ENCODE assay signal across 11 cellular contexts in the genomic region with DNA sequence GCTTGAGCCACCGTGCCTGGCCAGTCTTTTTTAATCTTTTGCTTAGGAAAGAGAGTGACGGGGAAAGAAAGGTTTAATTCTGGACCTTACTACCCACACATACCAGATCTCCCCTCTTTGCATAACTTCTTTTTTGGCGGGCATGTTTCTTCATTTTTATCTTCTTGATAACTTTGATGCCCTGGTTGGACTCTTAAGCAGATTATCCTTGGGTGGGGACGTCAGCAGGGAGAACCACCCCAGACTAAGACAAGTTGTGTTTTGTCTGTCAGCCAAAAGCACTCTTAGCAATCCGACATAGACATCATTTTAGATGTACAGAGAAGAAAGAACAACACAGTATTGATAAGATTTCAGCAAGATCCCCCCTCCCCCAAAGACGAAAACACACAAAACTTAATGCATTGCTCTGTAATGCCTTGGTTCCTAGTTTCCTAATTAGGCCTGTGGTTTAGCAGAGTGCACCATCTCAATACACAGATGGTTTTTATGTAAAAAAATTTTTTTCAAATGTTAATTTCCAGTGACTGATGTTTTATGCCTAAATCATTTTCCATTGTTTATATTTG.
A peak's percentile ranks its signal among the peaks of the same experiment; 100 is the strongest.
DNase-seq lines count a peak whose midpoint lies in the region; ATAC-seq and TF ChIP-seq lines count a peak whose summit lies in the region.
"Had no signal": no experiment of that assay in that cellular context is flagged by ENCODE, and none has a peak within 500 bp of the region (broad histone marks: within the 10 kb centered on the region; RNA-seq: fewer than 3 reads in every experiment).

No MANE protein-coding gene starts in this region.

- H3K27ac Mint-ChIP-seq in nephron (peak overlapping the region; percentile 96 to 97 (median 96)), glutamatergic neuron (ENCODE audit: unreplicated experiment) (no peak overlapping the region)

- DNase-seq in glomerular visceral epithelial cell (ENCODE audit: extremely low spot score) (no peak), glutamatergic neuron (no peak), NCI-H1048 (lab: John Stamatoyannopoulos, UW) (no peak), dedifferentiated amniotic fluid mesenchymal stem cell (ENCODE audit: extremely low spot score) (no peak)
- DNase-seq: EL, NCI-H1436 treated with DMSO at 0.1 percent for 48 hours had no signal

- H3K79me2 ChIP-seq in SU-DHL-6 (ENCODE audit: insufficient read depth, low read length), result peaks cover 47% of the 10 kb centered on the region

- peak overlapping the region; percentile 99 for H3K27ac ChIP-seq in SU-DHL-6 (ENCODE audit: low read depth, low read length)

- peak overlapping the region; percentile 75 for H3K9ac ChIP-seq in SU-DHL-6 (ENCODE audit: low read length)

- no peaks in the 10 kb centered on the region for H3K27me3 ChIP-seq in SU-DHL-6 (ENCODE audit: low read length)

- H4K20me1 ChIP-seq in SU-DHL-6 (ENCODE audit: low read depth, low read length), result no peaks in the 10 kb centered on the region

- H3K9me2 ChIP-seq in SU-DHL-6 (replicated peaks; ENCODE audit: insufficient read depth, low read length), result no peaks in the 10 kb centered on the region

- H3K4me3 ChIP-seq in SU-DHL-6 (ENCODE audit: insufficient read depth, low read length, poor library complexity, severe bottlenecking), result peak overlapping the region; percentile 29

- H3K36me3 Mint-ChIP-seq in nephron (ENCODE audit: low read depth) (peaks cover 11% of the 10 kb centered on the region), glutamatergic neuron (ENCODE audit: unreplicated experiment) (peaks cover 5% of the 10 kb centered on the region)

- H2AFZ ChIP-seq in SU-DHL-6 (ENCODE audit: low read depth, low read length, severe bottlenecking), result no peak overlapping the region

- no peaks in the 10 kb centered on the region for H3K9me3 ChIP-seq in SU-DHL-6 (ENCODE audit: insufficient read depth, low read length)

- H3K4me3 Mint-ChIP-seq in nephron, result no peak overlapping the region
- no peak overlapping the region for H3K4me3 Mint-ChIP-seq in glutamatergic neuron (ENCODE audit: unreplicated experiment)

- TF ChIP-seq CTCF in SU-DHL-6 (IDR thresholded peaks at IDR 0.05; ENCODE audit: insufficient read depth, low read length, poor library complexity, severe bottlenecking) (no peak), nephron (IDR thresholded peaks at IDR 0.05; ENCODE audit: unreplicated experiment in 3 of 3) (no peak), glutamatergic neuron (IDR thresholded peaks at IDR 0.05; ENCODE audit: partially characterized antibody, unreplicated experiment) (no peak)

- ATAC-seq in GM18511 (IDR thresholded peaks at IDR 0.05; ENCODE audit: unreplicated experiment) (peak; percentile 34), GM21723 (IDR thresholded peaks at IDR 0.05; ENCODE audit: unreplicated experiment) (peak; percentile 36)
- ATAC-seq: activated naive CD4-positive, alpha-beta T cell treated with anti-CD3 and anti-CD28 coated beads, Interleukin-2, amount 50 U/mL, for 72 hours had no signal

- H3K4me1 Mint-ChIP-seq in nephron (peaks cover 25% of the 10 kb centered on the region), glutamatergic neuron (ENCODE audit: low read depth, unreplicated experiment) (peaks cover 21% of the 10 kb centered on the region)

- H3K36me3 ChIP-seq in SU-DHL-6 (ENCODE audit: low read length), result no peaks in the 10 kb centered on the region

- peaks cover 58% of the 10 kb centered on the region for H3F3A ChIP-seq in SU-DHL-6 (ENCODE audit: insufficient read depth)

- H3K9me3 Mint-ChIP-seq in nephron (no peaks in the 10 kb centered on the region), glutamatergic neuron (ENCODE audit: unreplicated experiment) (no peaks in the 10 kb centered on the region)

- H3K4me2 ChIP-seq in SU-DHL-6 (ENCODE audit: low read depth, low read length, poor library complexity, severe bottlenecking), result peak overlapping the region; percentile 93

- H3K27me3 Mint-ChIP-seq in nephron (ENCODE audit: low read depth), result peaks cover 8% of the 10 kb centered on the region
- peaks cover 1% of the 10 kb centered on the region for H3K27me3 Mint-ChIP-seq in glutamatergic neuron (ENCODE audit: unreplicated experiment)
